8 cellular contexts compared by ENCODE assay signal in genomic region chr12:101891462-101891971, GRCh38. TPM values are rescaled to one million over a fixed set of nuclear protein-coding genes. Genes with fewer than 3 reads are reported as not detected.
DNase-seq lines count a peak whose midpoint lies in the region; ATAC-seq, FAIRE-seq and TF ChIP-seq lines count a peak whose summit lies in the region.

No MANE protein-coding gene starts in this region.

- peak overlapping the region; percentile 32 for H3K9ac ChIP-seq in Loucy (ENCODE audit: low read depth, low read length, poor library complexity, severe bottlenecking)

- H3K27ac ChIP-seq in osteoblast (ENCODE audit: low read depth, low read length): peak overlapping the region; percentile 87

- H3K27ac Mint-ChIP-seq in activated T-helper 17 cell treated with anti-CD3 and anti-CD28 coated beads, Interleukin-2, amount 50 U/mL, for 72 hours: no peak overlapping the region

- TF ChIP-seq CTCF in Loucy (conservative IDR thresholded peaks at IDR 0.05; ENCODE audit: low read length) (no peak), bronchial epithelial cell (IDR thresholded peaks at IDR 0.05; ENCODE audit: insufficient read depth, low read length, severe bottlenecking) (no peak), osteoblast (IDR thresholded peaks at IDR 0.05; ENCODE audit: extremely low read depth, low read depth, low read length) (no peak)

- no peaks in the 10 kb centered on the region for H3K9me3 Mint-ChIP-seq in activated T-helper 17 cell treated with anti-CD3 and anti-CD28 coated beads, Interleukin-2, amount 50 U/mL, for 72 hours

- H3K4me1 ChIP-seq in Loucy (ENCODE audit: insufficient read depth, low read length, poor library complexity, severe bottlenecking): peaks cover 9% of the 10 kb centered on the region
- H3K4me1 ChIP-seq in osteoblast (ENCODE audit: insufficient read depth, low read length): peaks cover 32% of the 10 kb centered on the region

- H3K27me3 Mint-ChIP-seq in activated T-helper 17 cell treated with anti-CD3 and anti-CD28 coated beads, Interleukin-2, amount 50 U/mL, for 72 hours: no peaks in the 10 kb centered on the region

- no peaks in the 10 kb centered on the region for H3F3A ChIP-seq in Loucy (ENCODE audit: low read depth)

- FAIRE-seq in bronchial epithelial cell (lab: Jason Lieb, UNC): no peak

- peak overlapping the region; percentile 27; the same call in 1 of the 2 replicates for H2AFZ ChIP-seq in Loucy (ENCODE audit: low read length)
- H2AFZ ChIP-seq in osteoblast (ENCODE audit: low read length): no peak overlapping the region

- no peak overlapping the region for H3K4me3 ChIP-seq in Loucy (ENCODE audit: low read length, poor library complexity, severe bottlenecking)
- H3K4me3 ChIP-seq in bronchial epithelial cell (ENCODE audit: low read depth, low read length): no peak overlapping the region
- H3K4me3 ChIP-seq in osteoblast (ENCODE audit: insufficient read depth, low read length): peak overlapping the region; percentile 43

- peak; percentile 97 for ATAC-seq in GM21786 (IDR thresholded peaks at IDR 0.05; ENCODE audit: unreplicated experiment)
- ATAC-seq in activated T-helper 17 cell treated with anti-CD3 and anti-CD28 coated beads, Interleukin-2, amount 50 U/mL, for 72 hours (replicated peaks): no peak

- H3K79me2 ChIP-seq in Loucy (ENCODE audit: insufficient read depth, low read length) (no peaks in the 10 kb centered on the region; the same call in 1 of the 2 replicates), osteoblast (ENCODE audit: insufficient read depth, low read length) (peaks cover 51% of the 10 kb centered on the region)

- H3K4me3 Mint-ChIP-seq in activated T-helper 17 cell treated with anti-CD3 and anti-CD28 coated beads, Interleukin-2, amount 50 U/mL, for 72 hours: no peak overlapping the region

- H3K27me3 ChIP-seq in Loucy (ENCODE audit: insufficient read depth, low read length, poor library complexity, severe bottlenecking): no peaks in the 10 kb centered on the region
- H3K27me3 ChIP-seq in bronchial epithelial cell (ENCODE audit: control insufficient read depth, insufficient read depth, low read length): no peaks in the 10 kb centered on the region
- H3K27me3 ChIP-seq in osteoblast (ENCODE audit: insufficient read depth, low read length): no peaks in the 10 kb centered on the region

- H3K36me3 ChIP-seq in Loucy (ENCODE audit: insufficient read depth, low read length) (no peaks in the 10 kb centered on the region), bronchial epithelial cell (ENCODE audit: control insufficient read depth, insufficient read depth, low read length) (no peaks in the 10 kb centered on the region), osteoblast (ENCODE audit: insufficient read depth, low read length) (peaks cover 3% of the 10 kb centered on the region)

- H3K4me2 ChIP-seq in Loucy (ENCODE audit: low read depth, low read length, poor library complexity, severe bottlenecking) (peak overlapping the region; percentile 5), osteoblast (ENCODE audit: insufficient read depth, low read length) (peak overlapping the region; percentile 82)

- no peaks in the 10 kb centered on the region for H3K4me1 Mint-ChIP-seq in activated T-helper 17 cell treated with anti-CD3 and anti-CD28 coated beads, Interleukin-2, amount 50 U/mL, for 72 hours

- no peaks in the 10 kb centered on the region for H3K36me3 Mint-ChIP-seq in activated T-helper 17 cell treated with anti-CD3 and anti-CD28 coated beads, Interleukin-2, amount 50 U/mL, for 72 hours (ENCODE audit: low read depth)

- H3K9me3 ChIP-seq in Loucy (ENCODE audit: insufficient read depth, low read depth, low read length) (no peaks in the 10 kb centered on the region), osteoblast (ENCODE audit: low read depth, low read length) (no peaks in the 10 kb centered on the region)

- H4K20me1 ChIP-seq in Loucy (ENCODE audit: insufficient read depth, low read length, poor library complexity, severe bottlenecking) (no peaks in the 10 kb centered on the region), osteoblast (ENCODE audit: insufficient read depth, low read length) (peaks cover 1% of the 10 kb centered on the region)

- DNase-seq in GM04504 (ENCODE audit: low read depth): peak; percentile 66
- peak; percentile 81 for DNase-seq in bronchial epithelial cell (ENCODE audit: low read depth)
- peak; percentile 84 for DNase-seq in osteoblast (ENCODE audit: insufficient read length, low spot score, missing footprints)
- no peak for DNase-seq in activated effector memory CD4-positive, alpha-beta T cell treated with anti-CD3 and anti-CD28 coated beads, Interleukin-2, amount 50 U/mL, for 16 hours
- no peak for DNase-seq in NCI-H524 treated with DMSO at 0.1 percent for 48 hours (lab: John Stamatoyannopoulos, UW)

- H3K9me2 ChIP-seq in Loucy (replicated peaks; ENCODE audit: low read depth, low read length): no peaks in the 10 kb centered on the region

RNA-seq across cellular contexts. Expression of gene DRAM1, which starts 14.1 kb away (rescaled TPM):
- total RNA-seq in bronchial epithelial cell (5.8 and 7.8 TPM in 2 replicates), osteoblast (141 and 150 TPM in 2 replicates)
- 1 to 10 TPM; 6.0 to 7.0 TPM for total RNA-seq in activated T-helper 17 cell treated with anti-CD3 and anti-CD28 coated beads, Interleukin-2, amount 50 U/mL, for 72 hours

Comparison
In these comparisons a context has a peak if more than half of its experiments do, and no peak if none do; other contexts are left out.
1. DNase-seq: peak in GM04504 (single experiment), bronchial epithelial cell (single experiment) and osteoblast (single experiment); none in activated effector memory CD4-positive, alpha-beta T cell treated with anti-CD3 and anti-CD28 coated beads, Interleukin-2, amount 50 U/mL, for 16 hours (single experiment) and NCI-H524 treated with DMSO at 0.1 percent for 48 hours (single experiment).
2. RNA of gene DRAM1, which starts 14.1 kb away (total RNA-seq): 141 to 150 TPM in osteoblast; 6.0 to 7.0 TPM in activated T-helper 17 cell treated with anti-CD3 and anti-CD28 coated beads, Interleukin-2, amount 50 U/mL, for 72 hours and 5.8 to 7.8 TPM in bronchial epithelial cell; every median in the first group is over 10 times any median in the second.